ENCODE assay signal across 30 cellular contexts in the genomic region with DNA sequence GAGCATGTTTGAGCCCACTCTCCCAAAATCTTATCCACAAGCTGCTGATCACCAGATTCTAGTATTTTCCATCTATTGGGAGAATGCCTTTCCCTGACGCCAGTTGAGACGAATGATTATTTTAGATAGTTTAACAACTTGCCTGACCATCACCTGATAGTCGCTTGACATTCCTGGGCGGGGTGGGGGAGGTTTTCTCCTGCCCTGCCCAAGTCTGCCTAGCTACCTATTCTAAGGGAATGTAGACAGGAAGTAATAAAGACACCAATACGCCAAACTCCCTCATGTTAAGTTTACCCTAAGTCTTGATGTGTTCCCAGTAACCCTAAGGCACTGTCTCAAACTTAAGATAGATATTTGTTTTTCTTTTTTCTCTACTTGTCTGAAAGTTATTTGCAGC. TPM values are rescaled to one million over a fixed set of nuclear protein-coding genes. Genes with fewer than 3 reads are reported as not detected.
DNase-seq lines count a peak whose midpoint lies in the region; ATAC-seq, FAIRE-seq and TF ChIP-seq lines count a peak whose summit lies in the region.
"Had no signal": no experiment of that assay in that cellular context is flagged by ENCODE, and none has a peak within 500 bp of the region (broad histone marks: within the 10 kb centered on the region; RNA-seq: fewer than 3 reads in every experiment).

No MANE protein-coding gene starts in this region.

- no peaks in the 10 kb centered on the region for H3K27me3 Mint-ChIP-seq in activated naive CD8-positive, alpha-beta T cell
- H3K27me3 Mint-ChIP-seq in activated naive CD8-positive, alpha-beta T cell treated with anti-CD3 and anti-CD28 coated beads, Interleukin-2, amount 50 U/mL, for 24 hours, result no peaks in the 10 kb centered on the region
- H3K27me3 Mint-ChIP-seq in T-helper 17 cell, result no peaks in the 10 kb centered on the region
- H3K27me3 Mint-ChIP-seq in type B pancreatic cell, result no peaks in the 10 kb centered on the region
- H3K27me3 Mint-ChIP-seq: activated T-cell treated with anti-CD3 and anti-CD28 coated beads, Interleukin-2, amount 50 U/mL, for 24 hours; IgD-negative memory B cell had no signal

- DNase-seq in activated naive CD8-positive, alpha-beta T cell treated with anti-CD3 and anti-CD28 coated beads, Interleukin-2, amount 50 U/mL, for 24 hours, result no peak
- no peak for DNase-seq in T-helper 17 cell
- DNase-seq in keratinocyte (ENCODE audit: low read depth, low spot score), result peak; percentile 13
- no peak for DNase-seq in type B pancreatic cell (ENCODE audit: extremely low spot score, unreplicated experiment)
- no peak for DNase-seq in nucleus accumbens (lab: John Stamatoyannopoulos, UW)
- no peak for DNase-seq in NCI-H1092 treated with DMSO at 0.1 percent for 48 hours (lab: John Stamatoyannopoulos, UW)
- no peak for DNase-seq in WERI-Rb-1
- DNase-seq: activated T-cell treated with anti-CD3 and anti-CD28 coated beads, Interleukin-2, amount 50 U/mL, for 24 hours; DMS 273 treated with DMSO at 0.1 percent for 48 hours; effector CD4-positive, alpha-beta T cell; foreskin melanocyte; left lung; NCI-H1105 treated with DMSO at 0.1 percent for 48 hours; NCI-H2029; NCI-H345; NCI-H82; ovary; right cardiac atrium; RPMI8226; stimulated activated CD4-positive, alpha-beta T cell treated with anti-CD3 and anti-CD28 coated beads, Interleukin-4, amount 100 ng/mL, for 24 hours; stimulated activated naive CD8-positive, alpha-beta T cell treated with anti-CD3 and anti-CD28 coated beads, Interleukin-15, Interleukin-2, amounts not matched to agents 100 U/mL and 50 U/mL, for 24 hours; T1000 had no signal

- no peak overlapping the region for H3K4me3 ChIP-seq in keratinocyte (ENCODE audit: control insufficient read depth in 2 of 3, extremely low read depth in 1 of 3, insufficient read depth in 2 of 3, low read depth in 1 of 3, low read length in 3 of 3)
- no peak overlapping the region for H3K4me3 ChIP-seq in WERI-Rb-1 (ENCODE audit: low read depth, low read length)
- H3K4me3 ChIP-seq: left lung, ovary, SK-N-MC had no signal

- H3K4me3 Mint-ChIP-seq in activated naive CD8-positive, alpha-beta T cell, result peak overlapping the region; percentile 11
- no peak overlapping the region for H3K4me3 Mint-ChIP-seq in activated naive CD8-positive, alpha-beta T cell treated with anti-CD3 and anti-CD28 coated beads, Interleukin-2, amount 50 U/mL, for 24 hours
- H3K4me3 Mint-ChIP-seq in T-helper 17 cell, result peak overlapping the region; percentile 78
- H3K4me3 Mint-ChIP-seq in type B pancreatic cell, result peak overlapping the region; percentile 62
- H3K4me3 Mint-ChIP-seq: activated T-cell treated with anti-CD3 and anti-CD28 coated beads, Interleukin-2, amount 50 U/mL, for 24 hours; WTC11 had no signal

- no peaks in the 10 kb centered on the region for H3K9me3 Mint-ChIP-seq in activated naive CD8-positive, alpha-beta T cell (ENCODE audit: low read depth)
- H3K9me3 Mint-ChIP-seq in activated naive CD8-positive, alpha-beta T cell treated with anti-CD3 and anti-CD28 coated beads, Interleukin-2, amount 50 U/mL, for 24 hours, result no peaks in the 10 kb centered on the region
- peaks cover 10% of the 10 kb centered on the region for H3K9me3 Mint-ChIP-seq in type B pancreatic cell
- H3K9me3 Mint-ChIP-seq: activated T-cell treated with anti-CD3 and anti-CD28 coated beads, Interleukin-2, amount 50 U/mL, for 24 hours; IgD-negative memory B cell; nephron; WTC11 had no signal

- no peak for TF ChIP-seq CTCF in keratinocyte (optimal IDR thresholded peaks at IDR 0.05 in 1 of 3, IDR thresholded peaks at IDR 0.05 in 1 of 3, conservative IDR thresholded peaks at IDR 0.05 in 1 of 3; ENCODE audit: extremely low read depth in 1 of 3, insufficient read depth in 2 of 3, low read length in 3 of 3)
- no peak for TF ChIP-seq CTCF in type B pancreatic cell (conservative IDR thresholded peaks at IDR 0.05)
- TF ChIP-seq CTCF in WERI-Rb-1 (IDR thresholded peaks at IDR 0.05; ENCODE audit: low read depth, low read length), result no peak

- H3K4me2 ChIP-seq in keratinocyte (ENCODE audit: control insufficient read depth, extremely low read depth, insufficient read depth, low read depth, low read length), result peak overlapping the region; percentile 17

- H3K9ac ChIP-seq in keratinocyte (ENCODE audit: control insufficient read depth, extremely low read depth, insufficient read depth, low read length), result no peak overlapping the region

- no peak for ATAC-seq in activated naive CD8-positive, alpha-beta T cell treated with anti-CD3 and anti-CD28 coated beads, Interleukin-2, amount 50 U/mL, for 24 hours
- ATAC-seq in T-helper 17 cell, result no peak
- ATAC-seq: esophagus mucosa; left lung; right cardiac atrium; stimulated activated naive CD8-positive, alpha-beta T cell treated with anti-CD3 and anti-CD28 coated beads, Interleukin-15, Interleukin-2, amounts not matched to agents 100 U/mL and 50 U/mL, for 24 hours; WTC11 had no signal

- dilution Hi-C loops in keratinocyte (cut with MboI; ENCODE audit: extremely low pct_ligation_motif_present, low sequenced_read_pairs), result no loop called here

- H3K4me1 ChIP-seq in keratinocyte (ENCODE audit: control insufficient read depth, extremely low read depth, insufficient read depth, low read length), result peaks cover 19% of the 10 kb centered on the region

- H3K36me3 Mint-ChIP-seq in activated naive CD8-positive, alpha-beta T cell, result peaks cover 5% of the 10 kb centered on the region
- peaks cover 8% of the 10 kb centered on the region for H3K36me3 Mint-ChIP-seq in activated naive CD8-positive, alpha-beta T cell treated with anti-CD3 and anti-CD28 coated beads, Interleukin-2, amount 50 U/mL, for 24 hours (ENCODE audit: low read depth)
- H3K36me3 Mint-ChIP-seq in T-helper 17 cell (ENCODE audit: low read depth) (peaks cover 5% of the 10 kb centered on the region), type B pancreatic cell (peaks cover 26% of the 10 kb centered on the region)

- peak overlapping the region; percentile 1 for H2AFZ ChIP-seq in keratinocyte (ENCODE audit: control insufficient read depth, low read length)

- H3K9me1 ChIP-seq in keratinocyte (ENCODE audit: control insufficient read depth, extremely low read depth, insufficient read depth, low read length), result no peaks in the 10 kb centered on the region

- H3K9me3 ChIP-seq in T-helper 17 cell (ENCODE audit: control insufficient read depth, low read length, poor library complexity, severe bottlenecking) (no peaks in the 10 kb centered on the region), keratinocyte (ENCODE audit: control insufficient read depth, low read depth, low read length) (no peaks in the 10 kb centered on the region), WERI-Rb-1 (ENCODE audit: severe bottlenecking) (no peaks in the 10 kb centered on the region)
- H3K9me3 ChIP-seq: left lung, ovary had no signal

- H3K27ac ChIP-seq in keratinocyte (ENCODE audit: control insufficient read depth, insufficient read depth, low read length) (no peak overlapping the region), WERI-Rb-1 (no peak overlapping the region)
- H3K27ac ChIP-seq: C4-2B, left lung, ovary, SK-N-MC had no signal

- peaks cover 68% of the 10 kb centered on the region for H3K4me1 Mint-ChIP-seq in activated naive CD8-positive, alpha-beta T cell (ENCODE audit: low read depth)
- peaks cover 72% of the 10 kb centered on the region for H3K4me1 Mint-ChIP-seq in activated naive CD8-positive, alpha-beta T cell treated with anti-CD3 and anti-CD28 coated beads, Interleukin-2, amount 50 U/mL, for 24 hours
- H3K4me1 Mint-ChIP-seq in T-helper 17 cell (peaks cover 56% of the 10 kb centered on the region), type B pancreatic cell (ENCODE audit: unreplicated experiment) (peaks cover 9% of the 10 kb centered on the region)

- peak overlapping the region; percentile 35 for H3K27ac Mint-ChIP-seq in activated naive CD8-positive, alpha-beta T cell
- H3K27ac Mint-ChIP-seq in activated naive CD8-positive, alpha-beta T cell treated with anti-CD3 and anti-CD28 coated beads, Interleukin-2, amount 50 U/mL, for 24 hours, result no peak overlapping the region
- H3K27ac Mint-ChIP-seq in T-helper 17 cell (peak overlapping the region; percentile 87), type B pancreatic cell (peak overlapping the region; percentile 95)
- H3K27ac Mint-ChIP-seq: brain, IgD-negative memory B cell, nephron, WTC11 had no signal

- H3K27me3 ChIP-seq in keratinocyte (ENCODE audit: control insufficient read depth, extremely low read depth, insufficient read depth, low read length), result no peaks in the 10 kb centered on the region
- H3K27me3 ChIP-seq in WERI-Rb-1 (ENCODE audit: insufficient read depth, low read depth, severe bottlenecking), result no peaks in the 10 kb centered on the region
- H3K27me3 ChIP-seq: left lung, ovary had no signal

- H3K79me2 ChIP-seq in keratinocyte (ENCODE audit: control insufficient read depth, insufficient read depth, low read length), result no peaks in the 10 kb centered on the region

- FAIRE-seq in keratinocyte (lab: Jason Lieb, UNC), result peak; percentile 23

- H4K20me1 ChIP-seq in keratinocyte (ENCODE audit: control insufficient read depth, extremely low read depth, insufficient read depth, low read length), result no peaks in the 10 kb centered on the region

- H3K36me3 ChIP-seq in keratinocyte (ENCODE audit: control insufficient read depth in 2 of 2, extremely low read depth in 1 of 2, insufficient read depth in 2 of 2, low read length in 2 of 2) (no peaks in the 10 kb centered on the region), WERI-Rb-1 (no peaks in the 10 kb centered on the region; the same call in 1 of the 2 replicates)
- H3K36me3 ChIP-seq: left lung, ovary had no signal

RNA-seq across cellular contexts. Expression of a gene that starts 4.6 kb away (rescaled TPM):
- total RNA-seq in T-helper 17 cell, result 10 to 100 TPM; 19.8 to 21.4 TPM
- polyA plus RNA-seq in keratinocyte, result 2.3 to 2.8 TPM (median 2.4 TPM) in 3 replicates
- 6.8 TPM for polyA plus RNA-seq in keratinocyte (2011; ENCODE audit: low read depth)
- polyA plus RNA-seq in keratinocyte (2011; cell fraction: cytosol; rRNA removed), result 1.8 and 2.8 TPM in 2 replicates
- 2.6 and 2.9 TPM in 2 replicates for polyA plus RNA-seq in keratinocyte (2011; cell fraction: nucleus; rRNA removed)
- 3.4 and 7.9 TPM in 2 replicates for polyA plus RNA-seq in keratinocyte (2012; ENCODE audit: low replicate concordance)
- polyA minus RNA-seq in keratinocyte, result 1.8 to 2.1 TPM (median 2.0 TPM) in 3 replicates
- polyA minus RNA-seq in keratinocyte (2011; cell fraction: cytosol; rRNA and poly(A)+ RNA removed), result 0.96 TPM
- polyA minus RNA-seq in keratinocyte (2011; cell fraction: nucleus; rRNA and poly(A)+ RNA removed), result 1.1 and 2.9 TPM in 2 replicates
- 66.7 and 99.0 TPM in 2 replicates for total RNA-seq in type B pancreatic cell (ENCODE audit: low replicate concordance)
